Comparison of ENCODE assay signal across 8 cellular contexts in the genomic region with DNA sequence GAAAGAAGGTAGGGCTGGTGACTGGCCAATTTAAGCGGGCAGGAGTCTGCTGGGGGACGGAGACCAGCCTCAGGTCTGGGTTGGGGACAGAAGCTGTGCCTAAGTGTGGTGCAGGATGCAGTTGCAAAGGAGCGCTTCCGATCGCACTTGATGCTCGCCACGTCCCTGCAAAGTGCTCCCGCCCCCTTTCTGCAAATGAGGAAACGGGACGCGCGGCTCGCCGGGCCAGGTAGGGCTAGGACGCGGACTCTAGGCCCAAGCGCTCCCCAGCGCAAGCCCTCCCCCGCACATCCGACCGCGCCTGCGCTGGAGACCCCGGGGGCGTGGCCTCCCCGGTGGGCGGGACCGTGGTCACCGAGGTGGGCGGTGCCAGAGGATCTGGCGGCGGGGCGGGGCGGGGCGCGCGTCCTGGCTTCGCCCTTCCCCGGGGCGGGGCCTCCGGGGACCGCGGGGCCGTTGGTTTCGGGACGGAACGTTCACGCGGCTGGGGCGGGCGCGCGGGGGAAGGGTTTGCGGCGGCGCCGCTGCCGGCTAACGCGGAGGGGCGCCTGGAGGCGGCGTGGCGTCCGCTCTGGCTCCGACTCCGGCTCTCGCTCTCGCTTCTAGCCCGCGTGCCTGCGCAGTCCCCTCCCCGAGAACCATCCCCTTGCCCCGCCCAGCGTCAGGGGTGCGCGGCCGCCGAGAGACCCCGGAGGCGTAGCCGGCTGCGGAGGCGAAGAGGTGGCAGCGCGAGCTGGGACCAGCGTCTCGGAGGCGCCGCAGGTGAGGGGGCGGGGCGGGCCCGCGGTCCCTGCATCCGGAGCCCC. TPM values are rescaled to one million over a fixed set of nuclear protein-coding genes. Genes with fewer than 3 reads are reported as not detected.
DNase-seq lines count a peak whose midpoint lies in the region; ATAC-seq and TF ChIP-seq lines count a peak whose summit lies in the region.

A gene (plus strand): TSS at position 513 of the 806 bp plus-strand sequence. CDS start 12,446 bp downstream, outside the sequence.

- H3K27ac ChIP-seq in heart right ventricle = peak within 1 kb of the TSS; percentile 43 to 94 (median 86)
- peak within 1 kb of the TSS; percentile 63 to 91 (median 84) for H3K27ac ChIP-seq in upper lobe of left lung

- intact Hi-C loops in T-helper 1 cell treated with Interleukin-12 subunit alpha and Interleukin-12 subunit beta and Interleukin-4 antibody, amounts not matched to agents 30 ng/mL and 1 ng/mL, for 36 hours (cut with micrococcal nuclease) = loop anchor here (1.0 to 2.0 kb wide), 7 partner anchors 9 to 726 kb away; no protein-coding TSS in a partner anchor
- intact Hi-C loops in heart right ventricle (cut with DNase I) = loop anchor here in 7 of 10 donors (2.0 to 10.0 kb wide), 4 partner anchors 37 to 125 kb away; no protein-coding TSS in a partner anchor
- intact Hi-C loops in posterior vena cava (cut with DNase I) = no loop called here

- H3K36me3 ChIP-seq in heart right ventricle (peaks cover 0 to 7% (median 0%) of the 10 kb centered on the region in 9 donors), upper lobe of left lung (no peaks in the 10 kb centered on the region)

- TF ChIP-seq EP300 in upper lobe of left lung (IDR thresholded peaks at IDR 0.05) = no peak

- H3K4me3 ChIP-seq in heart right ventricle = peak within 1 kb of the TSS; percentile 63 to 99 (median 97)
- H3K4me3 ChIP-seq in upper lobe of left lung = peak within 1 kb of the TSS; percentile 88 to 99 (median 96)

- in situ Hi-C loops in GM13976 (cut with MboI; ENCODE audit: low sequenced_read_pairs, unreplicated experiment) = no loop called here

- H3K9me3 ChIP-seq in heart right ventricle (no peaks in the 10 kb centered on the region), upper lobe of left lung (no peaks in the 10 kb centered on the region)

- H3K4me1 ChIP-seq in heart right ventricle = peaks cover 8 to 37% (median 28%) of the 10 kb centered on the region in 9 donors
- peaks cover 19 to 35% (median 21%) of the 10 kb centered on the region in 4 donors for H3K4me1 ChIP-seq in upper lobe of left lung

- WGBS in heart right ventricle, 2 donors = 1% methylated on average over 67 to 95 of the region's 95 CpGs
- whole genome bisulfite sequencing in upper lobe of left lung, 2 donors = 1 to 3% methylated on average over 22 to 27 of the region's 95 CpGs

- H3K27me3 ChIP-seq in heart right ventricle (no peaks in the 10 kb centered on the region), upper lobe of left lung (no peaks in the 10 kb centered on the region)

- peak in 2 of 4 donors; percentile 65 to 84 for TF ChIP-seq POLR2A in upper lobe of left lung (IDR thresholded peaks at IDR 0.05)

- DNase-seq in GM13976 (ENCODE audit: low spot score) (peak; percentile 98), NCI-H1436 treated with DMSO at 0.1 percent for 48 hours (lab: John Stamatoyannopoulos, UW) (peak; percentile 33), amniotic epithelial cell (ENCODE audit: low read depth) (peak; percentile 82), heart right ventricle (peak; percentile 91 to 96), posterior vena cava (ENCODE audit: low spot score) (peak; percentile 98), upper lobe of left lung (peak; percentile 96 to 100)

- TF ChIP-seq CTCF in GM13976 (IDR thresholded peaks at IDR 0.05; ENCODE audit: borderline replicate concordance, control extremely low read depth, extremely low read depth, insufficient read depth, missing control alignments) (peak; percentile 19), heart right ventricle (IDR thresholded peaks at IDR 0.05) (peak in 2 of 9 donors; percentile 24 to 28), upper lobe of left lung (IDR thresholded peaks at IDR 0.05) (peak in 3 of 6 experiments; percentile 11 to 38 (median 14))

- peak; percentile 83 for ATAC-seq in HG02840 (IDR thresholded peaks at IDR 0.05; ENCODE audit: low FRiP score, unreplicated experiment)
- peak; percentile 95 to 97 (median 96) for ATAC-seq in heart right ventricle
- ATAC-seq in upper lobe of left lung (ENCODE audit: low FRiP score in 2 of 2) = peak; percentile 97 to 98

RNA-seq across cellular contexts. Expression of the gene that starts here (rescaled TPM):
- 41.2 and 47.0 TPM in 2 replicates for total RNA-seq in T-helper 1 cell treated with Interleukin-12 subunit alpha and Interleukin-12 subunit beta and Interleukin-4 antibody, amounts not matched to agents 30 ng/mL and 1 ng/mL, for 36 hours
- total RNA-seq in heart right ventricle (10 to 100 TPM; 10.4 to 30.8 (median 16.3) TPM), posterior vena cava (10 to 100 TPM; 16.0 to 24.6 TPM), upper lobe of left lung (100 to 1,000 TPM in 2 of 6 donors, 10 to 100 TPM in 3, 1 to 10 TPM in 1; 9.2 to 161 (median 27.6) TPM)
- 10 to 100 TPM; 10.2 to 35.7 TPM for polyA plus RNA-seq in heart right ventricle

Comparison
In these comparisons a context has a peak if more than half of its experiments do, and no peak if none do; other contexts are left out.
1. Peak in every context shown above with its lines: DNase-seq, ATAC-seq, H3K4me3 ChIP-seq and H3K27ac ChIP-seq.
2. DNase-seq: peak in every context shown above with its lines; median percentile 98 in GM13976; 98 in posterior vena cava; 98 in upper lobe of left lung; 94 in heart right ventricle; 82 in amniotic epithelial cell; 33 in NCI-H1436 treated with DMSO at 0.1 percent for 48 hours.
3. intact Hi-C loops: an anchor here in T-helper 1 cell treated with Interleukin-12 subunit alpha and Interleukin-12 subunit beta and Interleukin-4 antibody, amounts not matched to agents 30 ng/mL and 1 ng/mL, for 36 hours (1.0 to 2.0 kb wide) and heart right ventricle (2.0 to 10.0 kb wide); none called in posterior vena cava.